Comparison of ENCODE assay signal across 18 cellular contexts in the genomic region with DNA sequence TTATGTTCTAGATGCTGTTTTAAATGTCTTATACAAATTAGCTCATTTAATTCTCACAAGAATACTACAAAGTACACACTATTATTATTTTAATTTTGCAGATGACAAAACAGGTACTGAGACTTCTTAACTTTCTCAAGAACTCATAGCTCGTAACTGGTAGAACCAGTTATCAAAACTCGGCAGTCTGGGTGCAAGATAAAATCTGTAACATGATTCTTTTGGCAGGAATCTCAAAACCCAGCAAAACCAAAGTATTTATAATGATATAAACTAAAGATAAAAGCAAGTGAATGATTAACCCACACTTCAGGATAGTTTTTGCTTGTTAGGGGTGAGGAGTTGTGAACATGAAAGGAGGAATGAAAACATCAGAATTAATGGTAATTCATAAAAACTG. TPM values are rescaled to one million over a fixed set of nuclear protein-coding genes. Genes with fewer than 3 reads are reported as not detected.
A peak's percentile ranks its signal among the peaks of the same experiment; 100 is the strongest.
DNase-seq lines count a peak whose midpoint lies in the region; ATAC-seq and TF ChIP-seq lines count a peak whose summit lies in the region.
"Had no signal": no experiment of that assay in that cellular context is flagged by ENCODE, and none has a peak within 500 bp of the region (broad histone marks: within the 10 kb centered on the region; RNA-seq: fewer than 3 reads in every experiment).

No MANE protein-coding gene starts in this region.

- H3K4me1 Mint-ChIP-seq in T-helper 1 cell treated with Interleukin-12 subunit alpha and Interleukin-12 subunit beta and Interleukin-4 antibody, amounts not matched to agents 30 μg/mL and 1 μg/mL, for 36 hours (ENCODE audit: low read depth): peaks cover 32% of the 10 kb centered on the region
- peaks cover 4 to 30% (median 9%) of the 10 kb centered on the region in 3 donors for H3K4me1 Mint-ChIP-seq in CD8-positive, alpha-beta memory T cell
- H3K4me1 Mint-ChIP-seq: neural progenitor cell had no signal

- H3K27ac Mint-ChIP-seq in T-helper 1 cell treated with Interleukin-12 subunit alpha and Interleukin-12 subunit beta and Interleukin-4 antibody, amounts not matched to agents 30 μg/mL and 1 μg/mL, for 36 hours: peak overlapping the region; percentile 71
- no peak overlapping the region for H3K27ac Mint-ChIP-seq in CD8-positive, alpha-beta memory T cell
- H3K27ac Mint-ChIP-seq: neural progenitor cell had no signal

- peak overlapping the region; percentile 57 for H3K4me3 ChIP-seq in PC-3 (ENCODE audit: low read length)
- H3K4me3 ChIP-seq in epithelial cell of esophagus (ENCODE audit: low read length): no peak overlapping the region
- H3K4me3 ChIP-seq in prostate gland: no peak overlapping the region
- no peak overlapping the region for H3K4me3 ChIP-seq in CD8-positive, alpha-beta memory T cell (ENCODE audit: low read length)
- H3K4me3 ChIP-seq: neural progenitor cell, spleen had no signal

- intact Hi-C loops in PC-3 (cut with micrococcal nuclease): loop anchor here (5.0 kb wide), 2 partner anchors 35 to 45 kb away; no protein-coding TSS in a partner anchor
- intact Hi-C loops in prostate gland (cut with DNase I): no loop called here

- no peak for DNase-seq in T-helper 1 cell
- DNase-seq in PC-3: peak; percentile 89
- DNase-seq in epithelial cell of esophagus (ENCODE audit: low read depth): peak; percentile 78
- DNase-seq in prostate gland (ENCODE audit: low spot score): peak; percentile 58
- no peak for DNase-seq in mesenteric fat pad (ENCODE audit: low spot score)
- DNase-seq in CD8-positive, alpha-beta memory T cell: no peak
- DNase-seq: activated effector memory CD4-positive, alpha-beta T cell treated with anti-CD3 and anti-CD28 coated beads, Interleukin-2, amount 50 U/mL, for 16 hours; cortex of kidney; DMS 273 treated with DMSO at 0.1 percent for 48 hours; foreskin fibroblast; HCEC 1CT; left cardiac atrium; NCI-H1436 treated with DMSO at 0.1 percent for 48 hours; spleen had no signal

- H3K27me3 ChIP-seq in PC-3 (ENCODE audit: low read length) (no peaks in the 10 kb centered on the region), prostate gland (replicated peaks; ENCODE audit: insufficient read depth) (no peaks in the 10 kb centered on the region)
- H3K27me3 ChIP-seq in CD8-positive, alpha-beta memory T cell (ENCODE audit: insufficient read depth, low read length, poor library complexity, severe bottlenecking): no peaks in the 10 kb centered on the region
- H3K27me3 ChIP-seq: neural progenitor cell, spleen had no signal

- H3K36me3 ChIP-seq in PC-3 (ENCODE audit: low read depth, low read length) (no peaks in the 10 kb centered on the region), prostate gland (no peaks in the 10 kb centered on the region)
- H3K36me3 ChIP-seq in CD8-positive, alpha-beta memory T cell (ENCODE audit: insufficient read depth, low read length): no peaks in the 10 kb centered on the region
- H3K36me3 ChIP-seq: neural progenitor cell, spleen had no signal

- no peaks in the 10 kb centered on the region for H3K27me3 Mint-ChIP-seq in T-helper 1 cell treated with Interleukin-12 subunit alpha and Interleukin-12 subunit beta and Interleukin-4 antibody, amounts not matched to agents 30 μg/mL and 1 μg/mL, for 36 hours (ENCODE audit: low read depth)
- H3K27me3 Mint-ChIP-seq in CD8-positive, alpha-beta memory T cell: peaks cover 0 to 5% of the 10 kb centered on the region in 2 donors

- H3K9ac ChIP-seq in PC-3 (ENCODE audit: low read length): peak overlapping the region; percentile 20; the same call in 1 of the 2 replicates
- H3K9ac ChIP-seq: neural progenitor cell had no signal

- H4K20me1 ChIP-seq in PC-3 (ENCODE audit: low read length): no peaks in the 10 kb centered on the region

- 18% methylated on average over 2 of the region's 2 CpGs for WGBS in prostate gland

- peaks cover 4% of the 10 kb centered on the region for H3F3A ChIP-seq in PC-3 (ENCODE audit: low read length, unreplicated experiment)

- TF ChIP-seq CTCF in PC-3 (conservative IDR thresholded peaks at IDR 0.05; ENCODE audit: low read depth, low read length) (no peak), epithelial cell of esophagus (IDR thresholded peaks at IDR 0.05; ENCODE audit: insufficient read depth, low read depth, low read length, missing control alignments) (no peak), prostate gland (IDR thresholded peaks at IDR 0.05) (no peak)

- no peak for TF ChIP-seq POLR2A in prostate gland (IDR thresholded peaks at IDR 0.05)

- H3K4me1 ChIP-seq in PC-3 (ENCODE audit: insufficient read depth, low read length) (peaks cover 28% of the 10 kb centered on the region), prostate gland (replicated peaks) (peaks cover 6% of the 10 kb centered on the region)
- no peaks in the 10 kb centered on the region for H3K4me1 ChIP-seq in CD8-positive, alpha-beta memory T cell (ENCODE audit: insufficient read depth, low read length)
- H3K4me1 ChIP-seq: neural progenitor cell had no signal

- H3K79me2 ChIP-seq in PC-3 (ENCODE audit: low read length): no peaks in the 10 kb centered on the region

- H3K36me3 Mint-ChIP-seq in T-helper 1 cell treated with Interleukin-12 subunit alpha and Interleukin-12 subunit beta and Interleukin-4 antibody, amounts not matched to agents 30 μg/mL and 1 μg/mL, for 36 hours (ENCODE audit: low read depth): peaks cover 1% of the 10 kb centered on the region
- no peaks in the 10 kb centered on the region for H3K36me3 Mint-ChIP-seq in CD8-positive, alpha-beta memory T cell
- H3K36me3 Mint-ChIP-seq: neural progenitor cell had no signal

- no TSS peak for BruUV-seq in PC-3 (replicated peaks; lab: Mats Ljungman, UMichigan)

- no peaks in the 10 kb centered on the region for H3K9me2 ChIP-seq in PC-3 (replicated peaks; ENCODE audit: low read length)

- CTCF ChIA-PET in PC-3 (lab: Charles Lee): no interaction called here
- CTCF ChIA-PET in CD8-positive, alpha-beta memory T cell (lab: Charles Lee): no interaction called here

- H3K27ac ChIP-seq in PC-3 (ENCODE audit: low read length): peak overlapping the region; percentile 79
- no peak overlapping the region for H3K27ac ChIP-seq in prostate gland
- H3K27ac ChIP-seq in CD8-positive, alpha-beta memory T cell (ENCODE audit: low read depth, low read length): no peak overlapping the region
- H3K27ac ChIP-seq: neural progenitor cell, spleen had no signal

- H3K9me3 Mint-ChIP-seq in T-helper 1 cell treated with Interleukin-12 subunit alpha and Interleukin-12 subunit beta and Interleukin-4 antibody, amounts not matched to agents 30 μg/mL and 1 μg/mL, for 36 hours: peaks cover 5% of the 10 kb centered on the region
- H3K9me3 Mint-ChIP-seq in CD8-positive, alpha-beta memory T cell: peaks cover 0 to 4% (median 0%) of the 10 kb centered on the region in 5 donors
- H3K9me3 Mint-ChIP-seq: neural progenitor cell had no signal

- H3K9me3 ChIP-seq in PC-3 (ENCODE audit: low read length) (no peaks in the 10 kb centered on the region), prostate gland (no peaks in the 10 kb centered on the region)
- no peaks in the 10 kb centered on the region for H3K9me3 ChIP-seq in CD8-positive, alpha-beta memory T cell (ENCODE audit: low read length)

- H2AFZ ChIP-seq in PC-3 (ENCODE audit: low read length): no peak overlapping the region
- H2AFZ ChIP-seq: neural progenitor cell had no signal

- peak; percentile 42 for ATAC-seq in PC-3
- ATAC-seq in GM18868 (IDR thresholded peaks at IDR 0.05; ENCODE audit: unreplicated experiment): no peak
- ATAC-seq: left cardiac atrium had no signal

- peak overlapping the region; percentile 30 for H3K4me3 Mint-ChIP-seq in T-helper 1 cell treated with Interleukin-12 subunit alpha and Interleukin-12 subunit beta and Interleukin-4 antibody, amounts not matched to agents 30 μg/mL and 1 μg/mL, for 36 hours
- H3K4me3 Mint-ChIP-seq in CD8-positive, alpha-beta memory T cell: peak overlapping the region in 1 of 7 donors; percentile 8
- H3K4me3 Mint-ChIP-seq: neural progenitor cell had no signal

- POLR2A ChIA-PET in PC-3 (lab: Charles Lee; ENCODE audit: unreplicated experiment): interaction anchor here (0.7 kb wide), 2 partner anchors 51 to 821 kb away, joined by 4 to 7 read pairs; no protein-coding TSS in a partner anchor
- POLR2A ChIA-PET in CD8-positive, alpha-beta memory T cell (lab: Charles Lee): no interaction called here

- H3K4me2 ChIP-seq in PC-3 (ENCODE audit: low read length): peak overlapping the region; percentile 81
- H3K4me2 ChIP-seq: neural progenitor cell had no signal

RNA-seq across cellular contexts. Expression of a gene that starts 27.6 kb away (rescaled TPM):
- total RNA-seq in PC-3 (2014; rRNA removed): not detected in 2 replicates
- not detected for total RNA-seq in prostate gland
- not detected for total RNA-seq in mesenteric fat pad
- total RNA-seq in CD8-positive, alpha-beta memory T cell: under 1 TPM; 0.11 to 0.31 TPM
- not detected for polyA plus RNA-seq in CD8-positive, alpha-beta memory T cell
- total RNA-seq: A673, left cardiac atrium had no signal

Comparison
In these comparisons a context has a peak if more than half of its experiments do, and no peak if none do; other contexts are left out.
1. DNase-seq: peak in PC-3 (single experiment), epithelial cell of esophagus (single experiment) and prostate gland (single experiment); none in T-helper 1 cell (0 of 5), mesenteric fat pad (single experiment) and CD8-positive, alpha-beta memory T cell (0 of 5).